Comparison of ENCODE assay signal across 21 cellular contexts in genomic region chr2:134183679-134184078, GRCh38.
DNase-seq lines count a peak whose midpoint lies in the region; ATAC-seq, FAIRE-seq and TF ChIP-seq lines count a peak whose summit lies in the region.
"Had no signal": no experiment of that assay in that cellular context is flagged by ENCODE, and none has a peak within 500 bp of the region (broad histone marks: within the 10 kb centered on the region; RNA-seq: fewer than 3 reads in every experiment).

No MANE protein-coding gene starts in this region.

- peaks cover 25 to 73% (median 48%) of the 10 kb centered on the region in 11 experiments; a peak in 20 of 22 replicates for H3K36me3 ChIP-seq in BLaER1 treated with 17β-estradiol and CSF1 and Interleukin-3, amounts not matched to agents 10 nM and 100 nM
- no peaks in the 10 kb centered on the region for H3K36me3 ChIP-seq in parathyroid adenoma (ENCODE audit: control insufficient read depth, insufficient read depth, low read length)
- H3K36me3 ChIP-seq: cardiac muscle cell, esophagus squamous epithelium, gastrocnemius medialis, tibial nerve had no signal

- peak overlapping the region in 10 of 11 experiments; percentile 0 to 52 (median 28); a peak in 13 of 22 replicates for H3K27ac ChIP-seq in BLaER1 treated with 17β-estradiol and CSF1 and Interleukin-3, amounts not matched to agents 10 nM and 100 nM
- H3K27ac ChIP-seq in parathyroid adenoma = peak overlapping the region; percentile 60
- H3K27ac ChIP-seq: cardiac muscle cell, esophagus squamous epithelium, gastrocnemius medialis, GM23248, hepatocyte, stomach, tibial nerve had no signal

- H3K9ac ChIP-seq in BLaER1 treated with 17β-estradiol and CSF1 and Interleukin-3, amounts not matched to agents 10 nM and 100 nM = no peak overlapping the region
- H3K9ac ChIP-seq in parathyroid adenoma = no peak overlapping the region
- H3K9ac ChIP-seq: GM23248, SK-N-SH had no signal

- H2AFZ ChIP-seq in parathyroid adenoma = peak overlapping the region; percentile 31
- H2AFZ ChIP-seq: GM23248, hepatocyte had no signal

- TF ChIP-seq CTCF in parathyroid adenoma (IDR thresholded peaks at IDR 0.05) = no peak

- no peak overlapping the region for H3K4me3 ChIP-seq in BLaER1 treated with 17β-estradiol and CSF1 and Interleukin-3, amounts not matched to agents 10 nM and 100 nM
- no peak overlapping the region for H3K4me3 ChIP-seq in parathyroid adenoma (ENCODE audit: low read depth, low read length)
- H3K4me3 ChIP-seq: cardiac muscle cell, esophagus squamous epithelium, gastrocnemius medialis, GM23248, hepatocyte, stomach, tibial nerve had no signal

- peaks cover 0 to 25% (median 2%) of the 10 kb centered on the region in 11 experiments; a peak in 9 of 22 replicates for H3K9me3 ChIP-seq in BLaER1 treated with 17β-estradiol and CSF1 and Interleukin-3, amounts not matched to agents 10 nM and 100 nM (replicated peaks in 1 of 11)
- H3K9me3 ChIP-seq in parathyroid adenoma (ENCODE audit: control insufficient read depth, low read length) = no peaks in the 10 kb centered on the region
- H3K9me3 ChIP-seq: esophagus squamous epithelium, gastrocnemius medialis, SK-N-SH, stomach, tibial nerve had no signal

- FAIRE-seq in GM12891 (lab: Jason Lieb, UNC) = peak; percentile 63
- FAIRE-seq: endometrium had no signal

- H3K4me1 ChIP-seq in BLaER1 treated with 17β-estradiol and CSF1 and Interleukin-3, amounts not matched to agents 10 nM and 100 nM = peaks cover 38 to 62% (median 54%) of the 10 kb centered on the region in 10 experiments
- H3K4me1 ChIP-seq in parathyroid adenoma = peaks cover 22% of the 10 kb centered on the region
- H3K4me1 ChIP-seq: gastrocnemius medialis had no signal

- peaks cover 5 to 96% (median 67%) of the 10 kb centered on the region in 11 experiments; a peak in 16 of 22 replicates for H4K20me1 ChIP-seq in BLaER1 treated with 17β-estradiol and CSF1 and Interleukin-3, amounts not matched to agents 10 nM and 100 nM

- no peak for ATAC-seq in HG03378 (IDR thresholded peaks at IDR 0.05; ENCODE audit: unreplicated experiment)
- ATAC-seq in HG03045 (IDR thresholded peaks at IDR 0.05; ENCODE audit: unreplicated experiment) = no peak
- ATAC-seq: activated CD8-positive, alpha-beta memory T cell treated with anti-CD3 and anti-CD28 coated beads, Interleukin-2, amount 10 ng/mL, durations not matched to agents 7 days and 5 days; gastrocnemius medialis had no signal

- H3K27me3 ChIP-seq in BLaER1 treated with 17β-estradiol and CSF1 and Interleukin-3, amounts not matched to agents 10 nM and 100 nM = no peaks in the 10 kb centered on the region
- no peaks in the 10 kb centered on the region for H3K27me3 ChIP-seq in parathyroid adenoma (ENCODE audit: control insufficient read depth, insufficient read depth, low read length)
- H3K27me3 ChIP-seq: cardiac muscle cell, esophagus squamous epithelium, gastrocnemius medialis, hepatocyte, stomach, tibial nerve had no signal

- peaks cover 19% of the 10 kb centered on the region for H3K79me2 ChIP-seq in parathyroid adenoma

- TF ChIP-seq POLR2A in GM12891 (IDR thresholded peaks at IDR 0.05; ENCODE audit: low read depth, low read length) = no peak

- DNase-seq in GM12891 (ENCODE audit: insufficient read length, low spot score) = no peak
- peak; percentile 45 for DNase-seq in cerebellar cortex (ENCODE audit: low spot score)
- no peak for DNase-seq in SHP77 treated with DMSO at 0.1 percent for 48 hours (lab: John Stamatoyannopoulos, UW)
- DNase-seq: activated CD4-positive, alpha-beta T cell treated with anti-CD3 and anti-CD28 coated beads, Interleukin-2, amount 10 ng/mL, durations not matched to agents 24 days and 14 days; activated CD8-positive, alpha-beta memory T cell treated with anti-CD3 and anti-CD28 coated beads, Interleukin-2, amount 10 ng/mL, durations not matched to agents 7 days and 5 days; aorta; esophagus squamous epithelium; gastrocnemius medialis; GM23248; NCI-H446 treated with DMSO at 0.1 percent for 48 hours; NCI-H82; SK-N-SH; stomach had no signal

- H3K4me2 ChIP-seq in BLaER1 treated with 17β-estradiol and CSF1 and Interleukin-3, amounts not matched to agents 10 nM and 100 nM = peak overlapping the region; percentile 43 to 79 (median 62)
- H3K4me2 ChIP-seq in parathyroid adenoma (ENCODE audit: low read length) = peak overlapping the region; percentile 36
- H3K4me2 ChIP-seq: hepatocyte, SK-N-SH had no signal

TF ChIP-seq in GM12891, 5 proteins besides CTCF, POLR2A, EP300 and RAD21:
- no peak for TF ChIP-seq TAF1 (IDR thresholded peaks at IDR 0.05; ENCODE audit: low read depth, low read length)
- no peak for TF ChIP-seq POLR2AphosphoS5 (IDR thresholded peaks at IDR 0.05; ENCODE audit: low read depth, low read length)
- TF ChIP-seq SPI1 (IDR thresholded peaks at IDR 0.05; ENCODE audit: low read depth, low read length) = no peak
- no peak for TF ChIP-seq POU2F2 (IDR thresholded peaks at IDR 0.05; ENCODE audit: low read depth, low read length)
- no peak for TF ChIP-seq PAX5 (IDR thresholded peaks at IDR 0.05; ENCODE audit: insufficient read depth, low read length, severe bottlenecking)
